Comparison of ENCODE assay signal across 8 cellular contexts in genomic region chr7:76359111-76359986, GRCh38. TPM values are rescaled to one million over a fixed set of nuclear protein-coding genes. Genes with fewer than 3 reads are reported as not detected.
DNase-seq lines count a peak whose midpoint lies in the region; ATAC-seq and TF ChIP-seq lines count a peak whose summit lies in the region.

No MANE protein-coding gene starts in this region.

- no peaks in the 10 kb centered on the region for H3K27me3 ChIP-seq in left ventricle myocardium inferior (ENCODE audit: low read depth)

- peak; percentile 73 for TF ChIP-seq CTCF in GM13977 (IDR thresholded peaks at IDR 0.05; ENCODE audit: extremely low read depth, insufficient read depth, missing control alignments)
- peak; percentile 79 for TF ChIP-seq CTCF in left ventricle myocardium inferior (IDR thresholded peaks at IDR 0.05; ENCODE audit: borderline replicate concordance)
- TF ChIP-seq CTCF in progenitor cell of endocrine pancreas (IDR thresholded peaks at IDR 0.05; ENCODE audit: unreplicated experiment), result peak; percentile 84

- in situ Hi-C loops in GM13977 (cut with MboI; ENCODE audit: low pct_unique_long_range_greater_than_20kb, low sequenced_read_pairs, unreplicated experiment), result no loop called here

- H3K27ac ChIP-seq in left ventricle myocardium inferior (replicated peaks), result peak overlapping the region; percentile 99
- H3K27ac ChIP-seq in urinary bladder (ENCODE audit: low read depth), result peak overlapping the region; percentile 100

- H3K4me1 ChIP-seq in left ventricle myocardium inferior, result peaks cover 62% of the 10 kb centered on the region
- no peaks in the 10 kb centered on the region for H3K4me1 ChIP-seq in urinary bladder (ENCODE audit: insufficient read depth)

- H3K36me3 Mint-ChIP-seq in progenitor cell of endocrine pancreas (ENCODE audit: insufficient read depth), result peaks cover 14% of the 10 kb centered on the region

- H3K27ac Mint-ChIP-seq in progenitor cell of endocrine pancreas, result peak overlapping the region; percentile 99

- WGBS in urinary bladder, result under 1% methylated on average over 41 of the region's 41 CpGs

- peak overlapping the region; percentile 95 for H3K4me3 Mint-ChIP-seq in progenitor cell of endocrine pancreas (ENCODE audit: low read depth)

- intact Hi-C loops in left ventricle myocardium inferior (cut with micrococcal nuclease), result loop anchor here (5.0 kb wide), 1 partner anchor 37 kb away; no protein-coding TSS in a partner anchor

- DNase-seq in GM13977 (ENCODE audit: low spot score) (peak; percentile 95), NCI-H146 treated with DMSO at 0.1 percent for 48 hours (lab: John Stamatoyannopoulos, UW; ENCODE audit: unreplicated experiment) (peak; percentile 94), T-helper 1 cell (peak; percentile 87 to 98 (median 94)), amniotic stem cell (lab: John Stamatoyannopoulos, UW) (peak; percentile 93), left ventricle myocardium inferior (peak; percentile 98), progenitor cell of endocrine pancreas (ENCODE audit: low spot score, unreplicated experiment) (peak; percentile 99)

- no peaks in the 10 kb centered on the region for H3K9me3 ChIP-seq in left ventricle myocardium inferior (replicated peaks)

- peak overlapping the region; percentile 92 for H3K4me3 ChIP-seq in left ventricle myocardium inferior
- H3K4me3 ChIP-seq in urinary bladder (ENCODE audit: low read depth, low read length), result peak overlapping the region; percentile 97

- peaks cover 25% of the 10 kb centered on the region for H3K4me1 Mint-ChIP-seq in progenitor cell of endocrine pancreas (ENCODE audit: low read depth)

- peaks cover 12% of the 10 kb centered on the region for H3K36me3 ChIP-seq in left ventricle myocardium inferior
- H3K36me3 ChIP-seq in urinary bladder (ENCODE audit: insufficient read depth), result no peaks in the 10 kb centered on the region

- H3K9me3 Mint-ChIP-seq in progenitor cell of endocrine pancreas (ENCODE audit: low read depth), result no peaks in the 10 kb centered on the region

- no peaks in the 10 kb centered on the region for H3K27me3 Mint-ChIP-seq in progenitor cell of endocrine pancreas

- ATAC-seq in HG02885 (IDR thresholded peaks at IDR 0.05; ENCODE audit: poor library complexity, unreplicated experiment), result peak; percentile 92

RNA-seq across cellular contexts. Expression of gene YWHAG, which starts 0.6 kb away (rescaled TPM):
- 223 TPM for total RNA-seq in left ventricle myocardium inferior
- 132 and 136 TPM in 2 replicates for total RNA-seq in progenitor cell of endocrine pancreas
- total RNA-seq in urinary bladder, result 55.0 TPM
- 95.5 TPM for polyA plus RNA-seq in urinary bladder

RNA-seq across cellular contexts. Expression of gene SSC4D, which starts 50.1 kb away (rescaled TPM):
- total RNA-seq in left ventricle myocardium inferior, result 0.99 TPM
- 7.4 and 10.7 TPM in 2 replicates for total RNA-seq in progenitor cell of endocrine pancreas
- total RNA-seq in urinary bladder, result 0.37 TPM
- polyA plus RNA-seq in urinary bladder, result 0.68 TPM

RNA-seq across cellular contexts. Expression of gene HSPB1, which starts 56.9 kb away (rescaled TPM):
- total RNA-seq in left ventricle myocardium inferior (2,037 TPM), progenitor cell of endocrine pancreas (111 and 118 TPM in 2 replicates), urinary bladder (53.1 TPM)
- 2,722 TPM for polyA plus RNA-seq in urinary bladder

Comparison
In these comparisons a context has a peak if more than half of its experiments do, and no peak if none do; other contexts are left out.
1. Peak in every context shown above with its lines: DNase-seq, ATAC-seq, H3K4me3 ChIP-seq and H3K27ac ChIP-seq.
2. RNA of gene HSPB1, which starts 56.9 kb away (total RNA-seq): 2,037 TPM in left ventricle myocardium inferior (single experiment); 111 to 118 TPM in progenitor cell of endocrine pancreas and 53.1 TPM in urinary bladder (single experiment); every median in the first group is over 10 times any median in the second.